Comparison of ENCODE assay signal across 36 cellular contexts in genomic region chr11:9455722-9456121, GRCh38.
"Had no signal": no experiment of that assay in that cellular context is flagged by ENCODE, and none has a peak within 500 bp of the region (broad histone marks: within the 10 kb centered on the region; RNA-seq: fewer than 3 reads in every experiment).

No MANE protein-coding gene starts in this region.

- H3K9me3 Mint-ChIP-seq: activated naive CD4-positive, alpha-beta T cell treated with anti-CD3 and anti-CD28 coated beads, Interleukin-2, amount 50 U/mL, for 72 hours; activated T-cell treated with anti-CD3 and anti-CD28 coated beads, Interleukin-2, amount 50 U/mL, for 72 hours had no signal

- H3K4me3 Mint-ChIP-seq: activated B cell treated with CpG ODN at 0.5 μM for 24 hours; activated CD4-positive, alpha-beta T cell treated with anti-CD3 and anti-CD28 coated beads, Interleukin-2, amount 10 ng/mL, durations not matched to agents 24 days and 14 days; activated CD8-positive, alpha-beta T cell treated with anti-CD3 and anti-CD28 coated beads for 36 hours; activated T-cell treated with anti-CD3 and anti-CD28 coated beads, Interleukin-2, amount 50 U/mL, for 72 hours; activated T-helper 17 cell treated with anti-CD3 and anti-CD28 coated beads, Interleukin-2, amount 50 U/mL, for 72 hours; T-helper 1 cell treated with Interleukin-12 subunit alpha and Interleukin-12 subunit beta and Interleukin-4 antibody, amounts not matched to agents 30 μg/mL and 1 μg/mL, for 36 hours; T-helper 2 cell treated with Interferon-gamma antibody and Interleukin-4, amounts not matched to agents 5 μg/mL and 100 μg/mL, for 36 hours had no signal

- H3K36me3 ChIP-seq: adrenal gland, Peyer's patch had no signal

- H3K27me3 ChIP-seq: adrenal gland, MG63, Peyer's patch, SJSA1 had no signal

- H3K27me3 Mint-ChIP-seq: activated B cell treated with CpG ODN at 0.5 μM for 24 hours; activated CD4-positive, alpha-beta T cell treated with anti-CD3 and anti-CD28 coated beads, Interleukin-2, amount 10 ng/mL, durations not matched to agents 24 days and 14 days; activated CD8-positive, alpha-beta T cell treated with anti-CD3 and anti-CD28 coated beads for 36 hours; activated T-helper 17 cell treated with anti-CD3 and anti-CD28 coated beads, Interleukin-2, amount 50 U/mL, for 72 hours had no signal

- H3K27ac ChIP-seq: adrenal gland, Peyer's patch, SJSA1 had no signal

- ATAC-seq: activated CD8-positive, alpha-beta T cell treated with anti-CD3 and anti-CD28 coated beads for 36 hours; activated naive CD4-positive, alpha-beta T cell treated with anti-CD3 and anti-CD28 coated beads, Interleukin-2, amount 50 U/mL, for 72 hours; activated T-cell treated with anti-CD3 and anti-CD28 coated beads, Interleukin-2, amount 50 U/mL, for 72 hours; activated T-helper 17 cell treated with anti-CD3 and anti-CD28 coated beads, Interleukin-2, amount 50 U/mL, for 72 hours; PC-3 had no signal

- DNase-seq: activated B cell treated with CpG ODN at 0.5 μM for 24 hours; activated CD4-positive, alpha-beta T cell treated with anti-CD3 and anti-CD28 coated beads for 1 hour; activated CD4-positive, alpha-beta T cell treated with anti-CD3 and anti-CD28 coated beads, Interleukin-2, amount 10 ng/mL, durations not matched to agents 24 days and 14 days; activated CD4-positive, alpha-beta T cell treated with anti-CD3 and anti-CD28 coated beads, Interleukin-2, amount 50 U/mL, for 4 hours; activated CD8-positive, alpha-beta T cell treated with anti-CD3 and anti-CD28 coated beads for 36 hours; activated effector memory CD4-positive, alpha-beta T cell treated with anti-CD3 and anti-CD28 coated beads, Interleukin-2, amount 50 U/mL, for 16 hours; activated naive CD4-positive, alpha-beta T cell; activated T-cell treated with anti-CD3 and anti-CD28 coated beads, Interleukin-2, amount 50 U/mL, for 1 hour; activated T-cell treated with anti-CD3 and anti-CD28 coated beads, Interleukin-2, amount 50 U/mL, for 72 hours; adrenal gland; central memory CD4-positive, alpha-beta T cell; Karpas-422; KBM-7; MG63; NCI-H1048; NCI-H1105 treated with DMSO at 0.1 percent for 48 hours; NCI-H1436; NCI-H1694; NCI-H1930; NCI-H2081 treated with DMSO at 0.1 percent for 48 hours; NCI-H226; NCI-H510A; NCI-H526; NCI-H748 treated with DMSO at 0.1 percent for 48 hours; NK-92 treated with Interleukin-12 subunit alpha and Interleukin-12 subunit beta, amount 100 ng/mL, for 24 hours; PC-3; Peyer's patch; RPMI8226; SHP77 treated with DMSO at 0.1 percent for 48 hours; SK-N-SH had no signal

- H3K4me2 ChIP-seq: SK-N-SH had no signal

- H3K9me3 ChIP-seq: adrenal gland, MG63, Peyer's patch, SJSA1, SK-N-SH had no signal

- H3K9ac ChIP-seq: SK-N-SH had no signal

- H3K27ac Mint-ChIP-seq: activated B cell treated with CpG ODN at 0.5 μM for 24 hours; activated CD4-positive, alpha-beta T cell treated with anti-CD3 and anti-CD28 coated beads, Interleukin-2, amount 10 ng/mL, durations not matched to agents 24 days and 14 days; activated CD8-positive, alpha-beta T cell treated with anti-CD3 and anti-CD28 coated beads for 36 hours; activated T-cell treated with anti-CD3 and anti-CD28 coated beads, Interleukin-2, amount 50 U/mL, for 72 hours; activated T-helper 17 cell treated with anti-CD3 and anti-CD28 coated beads, Interleukin-2, amount 50 U/mL, for 72 hours; brain; T-helper 1 cell treated with Interleukin-12 subunit alpha and Interleukin-12 subunit beta and Interleukin-4 antibody, amounts not matched to agents 30 μg/mL and 1 μg/mL, for 36 hours; T-helper 2 cell treated with Interferon-gamma antibody and Interleukin-4, amounts not matched to agents 5 μg/mL and 100 μg/mL, for 36 hours had no signal

- H3K4me1 ChIP-seq: adrenal gland, Peyer's patch, SJSA1 had no signal

- H3K4me3 ChIP-seq: adrenal gland, MG63, Peyer's patch, SJSA1 had no signal
